Comparison of ENCODE assay signal across 19 cellular contexts in genomic region chrX:103783971-103784370, GRCh38. TPM values are rescaled to one million over a fixed set of nuclear protein-coding genes. Genes with fewer than 3 reads are reported as not detected.
"Had no signal": no experiment of that assay in that cellular context is flagged by ENCODE, and none has a peak within 500 bp of the region (broad histone marks: within the 10 kb centered on the region; RNA-seq: fewer than 3 reads in every experiment).

No MANE protein-coding gene starts in this region.

- H3K36me3 Mint-ChIP-seq: activated naive CD4-positive, alpha-beta T cell treated with anti-CD3 and anti-CD28 coated beads, Interleukin-2, amount 50 U/mL, for 24 hours; naive thymus-derived CD8-positive, alpha-beta T cell had no signal

- H3K27ac Mint-ChIP-seq: activated naive CD4-positive, alpha-beta T cell treated with anti-CD3 and anti-CD28 coated beads, Interleukin-2, amount 50 U/mL, for 24 hours; naive thymus-derived CD8-positive, alpha-beta T cell; stimulated activated naive CD8-positive, alpha-beta T cell treated with anti-CD3 and anti-CD28 coated beads, Interleukin-15, Interleukin-2, amounts not matched to agents 100 ng/mL and 50 ng/mL, for 24 hours; T-helper 2 cell treated with Interferon-gamma antibody and Interleukin-4, amounts not matched to agents 5 μg/mL and 100 μg/mL, for 36 hours had no signal

- H3K9me3 ChIP-seq: gastroesophageal sphincter, lower lobe of right lung, prostate gland, thoracic aorta, vagina had no signal

- DNase-seq: activated CD4-positive, alpha-beta T cell treated with anti-CD3 and anti-CD28 coated beads, Interleukin-2, amount 50 U/mL, for 1 hour; activated effector memory CD4-positive, alpha-beta T cell treated with Interleukin-2 at 50 U/mL for 16 hours; activated T-cell treated with anti-CD3 and anti-CD28 coated beads, Interleukin-2, amount 50 U/mL, for 1 hour; amniotic stem cell; kidney glomerular epithelial cell; lower lobe of right lung; naive thymus-derived CD8-positive, alpha-beta T cell; occipital lobe; stimulated activated CD4-positive, alpha-beta T cell treated with anti-CD3 and anti-CD28 coated beads, Interleukin-15, amount 100 ng/mL, for 24 hours; stimulated activated CD4-positive, alpha-beta T cell treated with anti-CD3 and anti-CD28 coated beads, Interleukin-4, amount 100 ng/mL, for 24 hours had no signal

- H3K36me3 ChIP-seq: gastroesophageal sphincter, lower lobe of right lung, prostate gland, thoracic aorta, vagina had no signal

- ATAC-seq: gastroesophageal sphincter; lower lobe of right lung; naive thymus-derived CD8-positive, alpha-beta T cell had no signal

- H3K4me1 ChIP-seq: lower lobe of right lung, prostate gland, vagina had no signal

- H3K9me3 Mint-ChIP-seq: activated naive CD4-positive, alpha-beta T cell treated with anti-CD3 and anti-CD28 coated beads, Interleukin-2, amount 50 U/mL, for 24 hours; naive thymus-derived CD8-positive, alpha-beta T cell; stimulated activated naive CD8-positive, alpha-beta T cell treated with anti-CD3 and anti-CD28 coated beads, Interleukin-15, Interleukin-2, amounts not matched to agents 100 ng/mL and 50 ng/mL, for 24 hours; T-helper 2 cell treated with Interferon-gamma antibody and Interleukin-4, amounts not matched to agents 5 μg/mL and 100 μg/mL, for 36 hours had no signal

- H3K4me3 Mint-ChIP-seq: activated naive CD4-positive, alpha-beta T cell treated with anti-CD3 and anti-CD28 coated beads, Interleukin-2, amount 50 U/mL, for 24 hours; naive thymus-derived CD8-positive, alpha-beta T cell; stimulated activated naive CD8-positive, alpha-beta T cell treated with anti-CD3 and anti-CD28 coated beads, Interleukin-15, Interleukin-2, amounts not matched to agents 100 ng/mL and 50 ng/mL, for 24 hours; T-helper 2 cell treated with Interferon-gamma antibody and Interleukin-4, amounts not matched to agents 5 μg/mL and 100 μg/mL, for 36 hours had no signal

- H3K27me3 Mint-ChIP-seq: activated naive CD4-positive, alpha-beta T cell treated with anti-CD3 and anti-CD28 coated beads, Interleukin-2, amount 50 U/mL, for 24 hours; naive thymus-derived CD8-positive, alpha-beta T cell; stimulated activated naive CD8-positive, alpha-beta T cell treated with anti-CD3 and anti-CD28 coated beads, Interleukin-15, Interleukin-2, amounts not matched to agents 100 ng/mL and 50 ng/mL, for 24 hours had no signal

- H3K4me1 Mint-ChIP-seq: activated naive CD4-positive, alpha-beta T cell treated with anti-CD3 and anti-CD28 coated beads, Interleukin-2, amount 50 U/mL, for 24 hours had no signal

- H3K4me3 ChIP-seq: gastroesophageal sphincter, lower lobe of right lung, prostate gland, thoracic aorta, vagina had no signal

- H3K27me3 ChIP-seq: gastroesophageal sphincter, vagina had no signal

- H3K27ac ChIP-seq: lower lobe of right lung, prostate gland, thoracic aorta, vagina had no signal

RNA-seq across cellular contexts. Expression of gene PLP1, which starts 7.3 kb away (rescaled TPM):
- total RNA-seq: activated CD8-positive, alpha-beta memory T cell treated with anti-CD3 and anti-CD28 coated beads for 36 hours; mononuclear cell; naive thymus-derived CD8-positive, alpha-beta T cell had no signal
